Comparison of ENCODE assay signal across 1 cellular context in the genomic region with DNA sequence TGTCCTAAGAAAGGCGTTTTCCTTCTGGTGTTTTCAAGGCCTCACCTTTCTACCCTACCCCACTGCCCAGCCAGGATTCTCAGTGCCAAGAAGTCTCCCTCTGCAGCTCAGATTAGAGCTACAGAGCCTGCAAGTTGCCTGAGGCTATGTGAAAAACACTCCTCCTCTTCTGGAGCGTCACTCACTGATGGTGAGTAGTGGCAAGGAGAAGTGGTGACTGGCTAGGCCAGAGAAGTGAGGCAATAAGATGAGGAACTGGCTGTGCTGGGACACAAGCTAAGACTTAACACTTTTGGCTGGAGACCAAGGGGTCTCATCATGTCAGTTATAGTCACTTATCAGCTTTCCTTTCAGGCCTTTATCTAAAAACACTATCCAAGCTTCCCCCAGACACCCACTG.
TF ChIP-seq lines count a peak whose summit lies in the region.

No MANE protein-coding gene starts in this region.

TF ChIP-seq in SK-N-SH treated with all-trans-retinoic acid at 6 μM for 48 hours, 23 proteins besides CTCF, POLR2A, EP300 and RAD21 (continued from another document):
- TF ChIP-seq, protein P1, sequence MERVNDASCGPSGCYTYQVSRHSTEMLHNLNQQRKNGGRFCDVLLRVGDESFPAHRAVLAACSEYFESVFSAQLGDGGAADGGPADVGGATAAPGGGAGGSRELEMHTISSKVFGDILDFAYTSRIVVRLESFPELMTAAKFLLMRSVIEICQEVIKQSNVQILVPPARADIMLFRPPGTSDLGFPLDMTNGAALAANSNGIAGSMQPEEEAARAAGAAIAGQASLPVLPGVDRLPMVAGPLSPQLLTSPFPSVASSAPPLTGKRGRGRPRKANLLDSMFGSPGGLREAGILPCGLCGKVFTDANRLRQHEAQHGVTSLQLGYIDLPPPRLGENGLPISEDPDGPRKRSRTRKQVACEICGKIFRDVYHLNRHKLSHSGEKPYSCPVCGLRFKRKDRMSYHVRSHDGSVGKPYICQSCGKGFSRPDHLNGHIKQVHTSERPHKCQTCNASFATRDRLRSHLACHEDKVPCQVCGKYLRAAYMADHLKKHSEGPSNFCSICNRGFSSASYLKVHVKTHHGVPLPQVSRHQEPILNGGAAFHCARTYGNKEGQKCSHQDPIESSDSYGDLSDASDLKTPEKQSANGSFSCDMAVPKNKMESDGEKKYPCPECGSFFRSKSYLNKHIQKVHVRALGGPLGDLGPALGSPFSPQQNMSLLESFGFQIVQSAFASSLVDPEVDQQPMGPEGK (CRISPR knock-in tag; IDR thresholded peaks at IDR 0.05; ENCODE audit: borderline replicate concordance), result no peak
- TF ChIP-seq PPARA (CRISPR knock-in tag; IDR thresholded peaks at IDR 0.05; ENCODE audit: borderline replicate concordance), result no peak
- no peak for TF ChIP-seq CSDC2 (CRISPR knock-in tag; IDR thresholded peaks at IDR 0.05)
